In the genomic region with DNA sequence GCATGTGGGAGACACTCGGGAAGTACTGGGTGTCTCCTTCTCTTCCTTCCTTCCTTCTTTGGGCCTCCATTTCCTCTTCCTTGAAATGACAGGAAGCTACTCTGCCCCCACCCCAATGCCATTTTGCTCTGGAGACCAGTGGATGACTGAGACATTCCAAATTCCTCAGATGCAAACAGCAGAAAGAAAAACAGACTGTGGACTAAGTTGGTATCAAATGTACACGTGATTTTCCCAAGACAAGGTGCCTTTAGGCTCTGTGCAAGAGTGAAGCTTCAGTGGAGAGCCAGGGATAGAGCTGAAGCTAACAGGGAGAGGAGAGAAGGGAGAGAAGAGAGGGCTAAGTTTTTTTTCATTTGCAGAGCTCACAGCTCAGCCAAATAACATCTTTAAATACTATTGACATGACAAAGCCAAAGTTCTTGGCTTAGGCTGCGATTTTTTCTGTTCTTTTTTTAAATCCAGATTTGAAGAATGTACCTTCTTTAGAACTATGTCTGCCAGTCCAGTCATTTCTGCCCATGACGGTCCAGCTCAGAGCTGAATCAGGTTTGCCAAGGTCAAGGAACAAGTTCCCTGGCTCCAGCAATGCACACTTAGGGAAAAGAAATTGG, we compare ENCODE assay signal across 10 cellular contexts.
DNase-seq lines count a peak whose midpoint lies in the region; TF ChIP-seq lines count a peak whose summit lies in the region.
"Had no signal": no experiment of that assay in that cellular context is flagged by ENCODE, and none has a peak within 500 bp of the region (broad histone marks: within the 10 kb centered on the region; RNA-seq: fewer than 3 reads in every experiment).

No MANE protein-coding gene starts in this region.

- no peak overlapping the region for H2AK5ac ChIP-seq in H9 (ENCODE audit: insufficient read length, low read length)

- intact Hi-C loops in sigmoid colon (cut with DNase I) = loop anchor here (5.0 kb wide), 1 partner anchor 40 kb away; no protein-coding TSS in a partner anchor

- no peaks in the 10 kb centered on the region for H3K27me3 ChIP-seq in sigmoid colon
- no peaks in the 10 kb centered on the region for H3K27me3 ChIP-seq in H9 (ENCODE audit: insufficient read depth, low read length)
- H3K27me3 ChIP-seq: neural progenitor cell had no signal

- H4K8ac ChIP-seq in H9 (replicated peaks; ENCODE audit: insufficient read length, low read depth, low read length) = no peak overlapping the region

- no peak overlapping the region for H4K5ac ChIP-seq in H9 (ENCODE audit: insufficient read length, low read depth, low read length)

- H4K91ac ChIP-seq in H9 (ENCODE audit: insufficient read length, low read depth, low read length) = no peak overlapping the region

- no peaks in the 10 kb centered on the region for H3K9me3 Mint-ChIP-seq in H9
- H3K9me3 Mint-ChIP-seq: neural progenitor cell had no signal

- no peaks in the 10 kb centered on the region for H3K79me2 ChIP-seq in H9 (ENCODE audit: insufficient read depth, low read length)

- H2BK120ac ChIP-seq in H9 (ENCODE audit: low read depth, low read length, poor library complexity, severe bottlenecking) = no peak overlapping the region

- no peak overlapping the region for H3K27ac Mint-ChIP-seq in H9
- H3K27ac Mint-ChIP-seq: neural progenitor cell had no signal

- H3K79me1 ChIP-seq in H9 (ENCODE audit: insufficient read depth, low read depth, low read length, poor library complexity, severe bottlenecking) = no peaks in the 10 kb centered on the region

- H2BK20ac ChIP-seq in H9 (ENCODE audit: low read depth, low read length, poor library complexity, severe bottlenecking) = no peak overlapping the region

- no peak overlapping the region for H3K23ac ChIP-seq in H9 (ENCODE audit: insufficient read length, low read depth, low read length)

- no peaks in the 10 kb centered on the region for H3K9me3 ChIP-seq in sigmoid colon
- no peaks in the 10 kb centered on the region for H3K9me3 ChIP-seq in H9 (ENCODE audit: control insufficient read depth, low read depth, low read length)

- WGBS in sigmoid colon, 2 donors = 69 to 73% methylated on average over 4 of the region's 4 CpGs
- WGBS in H9 (ENCODE audit: extremely low coverage, insufficient read length, low lambda C conversion rate) = no CpG with 5 or more reads among the region's 4 CpGs

- DNase-seq in Caki2 (ENCODE audit: low read depth) = peak; percentile 98
- peak; percentile 32 for DNase-seq in SK-MEL-5 (ENCODE audit: low read depth, low spot score)
- peak; percentile 37 for DNase-seq in fibroblast of gingiva (ENCODE audit: low read depth)
- DNase-seq in sigmoid colon = no peak
- DNase-seq in NCI-H345 treated with DMSO at 0.1 percent for 48 hours (lab: John Stamatoyannopoulos, UW; ENCODE audit: unreplicated experiment) = no peak
- DNase-seq in occipital lobe (lab: John Stamatoyannopoulos, UW) = no peak
- DNase-seq in DMS79 (lab: John Stamatoyannopoulos, UW) = no peak
- no peak for DNase-seq in H9
- DNase-seq: activated effector memory CD4-positive, alpha-beta T cell treated with anti-CD3 and anti-CD28 coated beads, Interleukin-2, amount 50 U/mL, for 16 hours had no signal

- H3K4ac ChIP-seq in H9 (ENCODE audit: low read depth, low read length) = no peak overlapping the region

- no peak for TF ChIP-seq POLR2A in sigmoid colon (IDR thresholded peaks at IDR 0.05)

- H3K9ac ChIP-seq in H9 (ENCODE audit: extremely low read depth, insufficient read length, low read length) = no peak overlapping the region
- H3K9ac ChIP-seq: neural progenitor cell had no signal

- no peak overlapping the region for H2BK12ac ChIP-seq in H9 (ENCODE audit: insufficient read length, low read depth, low read length)

- TF ChIP-seq EP300 in sigmoid colon (IDR thresholded peaks at IDR 0.05) = no peak

- no peak overlapping the region for H3K56ac ChIP-seq in H9 (ENCODE audit: insufficient read length, low read depth, low read length)

- no peak overlapping the region for H3K4me2 ChIP-seq in H9 (ENCODE audit: insufficient read depth, insufficient read length, low read length)
- H3K4me2 ChIP-seq: neural progenitor cell had no signal

- H4K20me1 ChIP-seq in H9 (ENCODE audit: control insufficient read depth, insufficient read depth, insufficient read length) = no peaks in the 10 kb centered on the region

- no peak overlapping the region for H2BK5ac ChIP-seq in H9 (ENCODE audit: insufficient read length, low read length)

- in situ Hi-C loops in Caki2 (cut with HindIII; ENCODE audit: low pct_unique_long_range_greater_than_20kb, low sequenced_read_pairs) (loop anchor here (10.0 kb wide), 1 partner anchor 128 kb away; the partner anchor contains the start of gene LBH), SK-MEL-5 (cut with HindIII; ENCODE audit: low pct_unique_long_range_greater_than_20kb, low sequenced_read_pairs) (no loop called here)

- H2AFZ ChIP-seq in H9 (ENCODE audit: low read length) = no peak overlapping the region
- H2AFZ ChIP-seq: neural progenitor cell had no signal

- no peak overlapping the region for H3K4me3 Mint-ChIP-seq in H9
- H3K4me3 Mint-ChIP-seq: neural progenitor cell had no signal

- H3K23me2 ChIP-seq in H9 (ENCODE audit: insufficient read length, low read depth, low read length, poor library complexity, severe bottlenecking) = no peaks in the 10 kb centered on the region

- H3K4me1 ChIP-seq in sigmoid colon = peaks cover 0 to 48% (median 37%) of the 10 kb centered on the region in 4 donors
- H3K4me1 ChIP-seq in H9 (ENCODE audit: insufficient read depth, low read length) = no peaks in the 10 kb centered on the region

- H2BK15ac ChIP-seq in H9 (ENCODE audit: low read depth, low read length) = no peak overlapping the region

- H3T11ph ChIP-seq in H9 (ENCODE audit: low read length) = no peak overlapping the region

- H3K36me3 Mint-ChIP-seq in H9 (ENCODE audit: insufficient read depth in 1 of 3, low read depth in 3 of 3) = no peaks in the 10 kb centered on the region
- H3K36me3 Mint-ChIP-seq: neural progenitor cell had no signal

- peaks cover 3% of the 10 kb centered on the region; the same call in 1 of the 2 replicates for H3K27me3 Mint-ChIP-seq in H9 (ENCODE audit: low read depth)

- H3K27ac ChIP-seq in sigmoid colon (peak overlapping the region; percentile 42 to 88 (median 82)), H9 (ENCODE audit: insufficient read length, low read depth, low read length) (no peak overlapping the region)
- H3K27ac ChIP-seq: neural progenitor cell had no signal

- no peak overlapping the region for H3K4me3 ChIP-seq in sigmoid colon
- H3K4me3 ChIP-seq: neural progenitor cell had no signal

- no peak overlapping the region for H3K18ac ChIP-seq in H9 (ENCODE audit: insufficient read length, low read depth, low read length)

- H3K36me3 ChIP-seq in sigmoid colon = no peaks in the 10 kb centered on the region
- H3K36me3 ChIP-seq: neural progenitor cell had no signal

- TF ChIP-seq CTCF in sigmoid colon (IDR thresholded peaks at IDR 0.05) = no peak
- TF ChIP-seq CTCF in H9 (conservative IDR thresholded peaks at IDR 0.05) = no peak

- H3K4me1 Mint-ChIP-seq in H9 = peaks cover 4 to 10% of the 10 kb centered on the region in 2 experiments

- H3K14ac ChIP-seq in H9 (ENCODE audit: insufficient read depth, low read length) = no peak overlapping the region

Comparison
In these comparisons a context has a peak if more than half of its experiments do, and no peak if none do; other contexts are left out.
1. DNase-seq: peak in Caki2 (single experiment), SK-MEL-5 (single experiment) and fibroblast of gingiva (single experiment); none in sigmoid colon (single experiment), NCI-H345 treated with DMSO at 0.1 percent for 48 hours (single experiment), occipital lobe (single experiment), DMS79 (single experiment) and H9 (single experiment).